29 cellular contexts compared by ENCODE assay signal in genomic region chr3:197606468-197606867, GRCh38.
"Had no signal": no experiment of that assay in that cellular context is flagged by ENCODE, and none has a peak within 500 bp of the region (broad histone marks: within the 10 kb centered on the region; RNA-seq: fewer than 3 reads in every experiment).

No MANE protein-coding gene starts in this region.

- DNase-seq: hippocampal formation; kidney glomerular epithelial cell; left cardiac atrium; left ventricle myocardium superior; lower lobe of right lung; mammary epithelial cell; mesenchymal stem cell; natural killer cell; nephron progenitor cell; occipital lobe; ovary; stimulated activated CD4-positive, alpha-beta T cell treated with anti-CD3 and anti-CD28 coated beads, Interleukin-12 subunit alpha, Interleukin-12 subunit beta, amount 100 ng/mL, for 4 hours; stimulated activated CD4-positive, alpha-beta T cell treated with anti-CD3 and anti-CD28 coated beads, Interleukin-15, amount 100 ng/mL, for 24 hours; stimulated activated CD4-positive, alpha-beta T cell treated with anti-CD3 and anti-CD28 coated beads, Interleukin-2, amount 100 ng/mL, for 24 hours; stimulated activated CD4-positive, alpha-beta T cell treated with anti-CD3 and anti-CD28 coated beads, Interleukin-4, amount 100 ng/mL, for 24 hours; stimulated activated naive CD4-positive, alpha-beta T cell treated with Interleukin-2 at 50 U/mL for 16 hours; stimulated activated naive CD8-positive, alpha-beta T cell treated with anti-CD3 and anti-CD28 coated beads, Interleukin-15, amount 100 ng/mL, for 72 hours; substantia nigra; uterus had no signal

- H3K4me3 ChIP-seq: lower lobe of right lung, neural progenitor cell, ovary, right atrium auricular region, skin epidermis, tibial nerve, uterus had no signal

- H3K4me1 Mint-ChIP-seq: neural progenitor cell; stimulated activated effector memory CD8-positive, alpha-beta T cell treated with anti-CD3 and anti-CD28 coated beads, Interleukin-12 subunit alpha, Interleukin-12 subunit beta, amount 100 ng/mL, for 72 hours had no signal

- H3K27ac ChIP-seq: lower lobe of right lung, neural progenitor cell, neutrophil, ovary, right atrium auricular region, skin epidermis, tibial nerve, uterus had no signal

- ATAC-seq: left cardiac atrium; left lobe of liver; left ventricle myocardium superior; lower lobe of right lung; natural killer cell; sciatic nerve; stimulated activated effector memory CD8-positive, alpha-beta T cell treated with anti-CD3 and anti-CD28 coated beads, Interleukin-12 subunit alpha, Interleukin-12 subunit beta, amount 100 ng/mL, for 72 hours; stimulated activated naive CD8-positive, alpha-beta T cell treated with anti-CD3 and anti-CD28 coated beads, Interleukin-15, amount 100 ng/mL, for 72 hours had no signal

- H3K4me3 Mint-ChIP-seq: natural killer cell; nephron progenitor cell; neural progenitor cell; stimulated activated effector memory CD8-positive, alpha-beta T cell treated with anti-CD3 and anti-CD28 coated beads, Interleukin-12 subunit alpha, Interleukin-12 subunit beta, amount 100 ng/mL, for 72 hours; stimulated activated naive CD8-positive, alpha-beta T cell treated with anti-CD3 and anti-CD28 coated beads, Interleukin-15, amount 100 ng/mL, for 72 hours; type B pancreatic cell had no signal

- H3K9me3 Mint-ChIP-seq: natural killer cell; stimulated activated effector memory CD8-positive, alpha-beta T cell treated with anti-CD3 and anti-CD28 coated beads, Interleukin-12 subunit alpha, Interleukin-12 subunit beta, amount 100 ng/mL, for 72 hours had no signal

- H3K9me3 ChIP-seq: lower lobe of right lung, neutrophil, ovary, right atrium auricular region, uterus had no signal

- H3K27ac Mint-ChIP-seq: natural killer cell; nephron progenitor cell; neural progenitor cell; progenitor cell of endocrine pancreas; stimulated activated effector memory CD8-positive, alpha-beta T cell treated with anti-CD3 and anti-CD28 coated beads, Interleukin-12 subunit alpha, Interleukin-12 subunit beta, amount 100 ng/mL, for 72 hours; type B pancreatic cell had no signal

- H3K27me3 ChIP-seq: neural progenitor cell, neutrophil, ovary, right atrium auricular region, tibial nerve, uterus had no signal

- H3K36me3 ChIP-seq: ovary, uterus had no signal

- H3K4me1 ChIP-seq: lower lobe of right lung, neural progenitor cell, right atrium auricular region, uterus had no signal

- H3K27me3 Mint-ChIP-seq: progenitor cell of endocrine pancreas; stimulated activated naive CD8-positive, alpha-beta T cell treated with anti-CD3 and anti-CD28 coated beads, Interleukin-15, amount 100 ng/mL, for 72 hours; type B pancreatic cell had no signal
